In genomic region chr3:70277304-70277703, GRCh38 we compare ENCODE assay signal across 17 cellular contexts. TPM values are rescaled to one million over a fixed set of nuclear protein-coding genes. Genes with fewer than 3 reads are reported as not detected.
"Had no signal": no experiment of that assay in that cellular context is flagged by ENCODE, and none has a peak within 500 bp of the region (broad histone marks: within the 10 kb centered on the region; RNA-seq: fewer than 3 reads in every experiment).

No MANE protein-coding gene starts in this region.

- DNase-seq: activated CD4-positive, alpha-beta T cell treated with anti-CD3 and anti-CD28 coated beads, Interleukin-2, amount 10 ng/mL, durations not matched to agents 7 days and 5 days; activated CD4-positive, CD25-positive, alpha-beta regulatory T cell; activated CD8-positive, alpha-beta memory T cell treated with anti-CD3 and anti-CD28 coated beads for 24 hours; amniotic stem cell; cerebellar nuclear complex; effector memory CD8-positive, alpha-beta T cell; left colon; naive thymus-derived CD4-positive, alpha-beta T cell; posterior cingulate gyrus; thyroid gland; uterus had no signal

- H3K4me1 ChIP-seq: right atrium auricular region, thyroid gland, uterus had no signal

- H3K36me3 ChIP-seq: neutrophil, right atrium auricular region, thyroid gland, uterus had no signal

- H3K27ac ChIP-seq: neutrophil, right atrium auricular region, thyroid gland, uterus had no signal

- H3K27me3 ChIP-seq: neutrophil, right atrium auricular region, thyroid gland, uterus had no signal

- H3K4me3 ChIP-seq: right atrium auricular region, thyroid gland, uterus had no signal

- ATAC-seq: effector memory CD8-positive, alpha-beta T cell; left colon; naive thymus-derived CD4-positive, alpha-beta T cell; stimulated activated effector memory CD8-positive, alpha-beta T cell treated with anti-CD3 and anti-CD28 coated beads, Interleukin-12 subunit alpha, Interleukin-12 subunit beta, amount 100 ng/mL, for 72 hours had no signal

- H3K9me3 ChIP-seq: neutrophil, right atrium auricular region, thyroid gland, uterus had no signal

RNA-seq across cellular contexts. Expression of gene MDFIC2, which starts 35.1 kb away (rescaled TPM):
- total RNA-seq: activated CD4-positive, alpha-beta T cell treated with anti-CD3 and anti-CD28 coated beads, Interleukin-2, amount 10 ng/mL, durations not matched to agents 7 days and 5 days; left colon; lung microvascular endothelial cell; mononuclear cell; naive thymus-derived CD4-positive, alpha-beta T cell; right atrium auricular region; thyroid gland; uterus had no signal
- polyA plus RNA-seq: esophagus; naive thymus-derived CD4-positive, alpha-beta T cell had no signal
